In the genomic region with DNA sequence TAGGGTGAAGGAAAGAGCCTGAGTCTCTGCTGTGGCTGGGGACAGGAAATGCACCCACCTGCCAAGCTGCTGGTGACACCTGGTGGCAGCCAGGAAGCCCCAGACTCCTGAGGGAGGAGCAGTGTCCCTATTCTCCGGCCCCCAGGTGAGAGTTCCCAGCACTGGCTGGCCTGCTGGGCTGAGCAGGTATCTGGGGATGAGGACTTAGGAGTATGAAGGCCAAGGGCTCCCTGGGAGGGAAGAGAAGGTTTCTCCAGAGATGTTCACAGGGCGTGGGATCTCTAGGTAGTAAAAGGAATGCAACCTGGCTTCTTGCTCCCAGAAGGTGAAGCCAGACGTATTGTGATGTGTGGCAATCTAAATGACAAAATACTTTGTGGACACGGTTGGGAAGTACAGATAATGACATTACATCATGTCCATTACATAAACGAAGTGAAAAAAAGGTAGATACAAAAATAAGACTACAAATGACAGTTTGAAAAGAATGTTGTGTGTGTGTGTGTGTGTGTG, we compare ENCODE assay signal across 1 cellular context.
TF ChIP-seq lines count a peak whose summit lies in the region.

No MANE protein-coding gene starts in this region.

TF ChIP-seq in HepG2, 621 proteins besides CTCF, POLR2A, EP300 and RAD21 (continued from another document and continues in another):
- TF ChIP-seq, protein P1, sequence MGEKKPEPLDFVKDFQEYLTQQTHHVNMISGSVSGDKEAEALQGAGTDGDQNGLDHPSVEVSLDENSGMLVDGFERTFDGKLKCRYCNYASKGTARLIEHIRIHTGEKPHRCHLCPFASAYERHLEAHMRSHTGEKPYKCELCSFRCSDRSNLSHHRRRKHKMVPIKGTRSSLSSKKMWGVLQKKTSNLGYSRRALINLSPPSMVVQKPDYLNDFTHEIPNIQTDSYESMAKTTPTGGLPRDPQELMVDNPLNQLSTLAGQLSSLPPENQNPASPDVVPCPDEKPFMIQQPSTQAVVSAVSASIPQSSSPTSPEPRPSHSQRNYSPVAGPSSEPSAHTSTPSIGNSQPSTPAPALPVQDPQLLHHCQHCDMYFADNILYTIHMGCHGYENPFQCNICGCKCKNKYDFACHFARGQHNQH (CRISPR knock-in tag; IDR thresholded peaks at IDR 0.05): 0 out of 2 replicates have a peak, but pooled peaks have one; percentile 33
- TF ChIP-seq ZNF615 (CRISPR knock-in tag; IDR thresholded peaks at IDR 0.05; ENCODE audit: borderline replicate concordance): no peak
- no peak for TF ChIP-seq U2AF2 (IDR thresholded peaks at IDR 0.05; ENCODE audit: low read depth, low read length)
- TF ChIP-seq RXRA (CRISPR knock-in tag; IDR thresholded peaks at IDR 0.05): 0 out of 2 replicates have a peak, but pooled peaks have one; percentile 36
- TF ChIP-seq, protein P2, sequence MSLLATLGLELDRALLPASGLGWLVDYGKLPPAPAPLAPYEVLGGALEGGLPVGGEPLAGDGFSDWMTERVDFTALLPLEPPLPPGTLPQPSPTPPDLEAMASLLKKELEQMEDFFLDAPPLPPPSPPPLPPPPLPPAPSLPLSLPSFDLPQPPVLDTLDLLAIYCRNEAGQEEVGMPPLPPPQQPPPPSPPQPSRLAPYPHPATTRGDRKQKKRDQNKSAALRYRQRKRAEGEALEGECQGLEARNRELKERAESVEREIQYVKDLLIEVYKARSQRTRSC (CRISPR knock-in tag; IDR thresholded peaks at IDR 0.05; ENCODE audit: low read depth): no peak
- no peak for TF ChIP-seq GATAD1 (CRISPR knock-in tag; IDR thresholded peaks at IDR 0.05)
- no peak for TF ChIP-seq CREB3 (CRISPR knock-in tag; IDR thresholded peaks at IDR 0.05)
- 0 out of 2 replicates have a peak, but pooled peaks have one; percentile 30 for TF ChIP-seq GABPB1 (CRISPR knock-in tag; IDR thresholded peaks at IDR 0.05)
- TF ChIP-seq, protein P3, sequence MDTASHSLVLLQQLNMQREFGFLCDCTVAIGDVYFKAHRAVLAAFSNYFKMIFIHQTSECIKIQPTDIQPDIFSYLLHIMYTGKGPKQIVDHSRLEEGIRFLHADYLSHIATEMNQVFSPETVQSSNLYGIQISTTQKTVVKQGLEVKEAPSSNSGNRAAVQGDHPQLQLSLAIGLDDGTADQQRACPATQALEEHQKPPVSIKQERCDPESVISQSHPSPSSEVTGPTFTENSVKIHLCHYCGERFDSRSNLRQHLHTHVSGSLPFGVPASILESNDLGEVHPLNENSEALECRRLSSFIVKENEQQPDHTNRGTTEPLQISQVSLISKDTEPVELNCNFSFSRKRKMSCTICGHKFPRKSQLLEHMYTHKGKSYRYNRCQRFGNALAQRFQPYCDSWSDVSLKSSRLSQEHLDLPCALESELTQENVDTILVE (CRISPR knock-in tag; IDR thresholded peaks at IDR 0.05): no peak
- no peak for TF ChIP-seq ZNF503 (CRISPR knock-in tag; IDR thresholded peaks at IDR 0.05)
- TF ChIP-seq ZMAT3 (CRISPR knock-in tag; conservative IDR thresholded peaks at IDR 0.05): 0 out of 2 replicates have a peak, but pooled peaks have one; percentile 35
- TF ChIP-seq ZNF280D (CRISPR knock-in tag; IDR thresholded peaks at IDR 0.05): no peak
- peak; percentile 45 for TF ChIP-seq XRCC5 (optimal IDR thresholded peaks at IDR 0.05; ENCODE audit: low read length)
- TF ChIP-seq MXD4 (CRISPR knock-in tag; IDR thresholded peaks at IDR 0.05): 0 out of 2 replicates have a peak, but pooled peaks have one; percentile 27
- no peak for TF ChIP-seq ZNF160 (CRISPR knock-in tag; IDR thresholded peaks at IDR 0.05)
- TF ChIP-seq ZNF256 (CRISPR knock-in tag; conservative IDR thresholded peaks at IDR 0.05): no peak
- TF ChIP-seq MXI1 (IDR thresholded peaks at IDR 0.05; ENCODE audit: borderline replicate concordance, low read depth, low read length): no peak
- TF ChIP-seq ZNF83 (CRISPR knock-in tag; IDR thresholded peaks at IDR 0.05; ENCODE audit: borderline replicate concordance): no peak
- no peak for TF ChIP-seq RORA (CRISPR knock-in tag; IDR thresholded peaks at IDR 0.05)
- TF ChIP-seq ZNF263 (CRISPR knock-in tag; IDR thresholded peaks at IDR 0.05): peak; percentile 49; the same call in 1 of the 2 replicates
- TF ChIP-seq NR2F2 (IDR thresholded peaks at IDR 0.05; ENCODE audit: borderline replicate concordance, low read depth): no peak
- TF ChIP-seq, protein P4, sequence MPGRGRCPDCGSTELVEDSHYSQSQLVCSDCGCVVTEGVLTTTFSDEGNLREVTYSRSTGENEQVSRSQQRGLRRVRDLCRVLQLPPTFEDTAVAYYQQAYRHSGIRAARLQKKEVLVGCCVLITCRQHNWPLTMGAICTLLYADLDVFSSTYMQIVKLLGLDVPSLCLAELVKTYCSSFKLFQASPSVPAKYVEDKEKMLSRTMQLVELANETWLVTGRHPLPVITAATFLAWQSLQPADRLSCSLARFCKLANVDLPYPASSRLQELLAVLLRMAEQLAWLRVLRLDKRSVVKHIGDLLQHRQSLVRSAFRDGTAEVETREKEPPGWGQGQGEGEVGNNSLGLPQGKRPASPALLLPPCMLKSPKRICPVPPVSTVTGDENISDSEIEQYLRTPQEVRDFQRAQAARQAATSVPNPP (CRISPR knock-in tag; IDR thresholded peaks at IDR 0.05): no peak
- no peak for TF ChIP-seq MTERF4 (CRISPR knock-in tag; IDR thresholded peaks at IDR 0.05)
- no peak for TF ChIP-seq RFX5 (IDR thresholded peaks at IDR 0.05; ENCODE audit: low read depth, low read length)
- no peak for TF ChIP-seq KMT2A (CRISPR knock-in tag; IDR thresholded peaks at IDR 0.05)
- no peak for TF ChIP-seq KLF15 (CRISPR knock-in tag; IDR thresholded peaks at IDR 0.05; ENCODE audit: borderline replicate concordance)
- TF ChIP-seq, protein P5, sequence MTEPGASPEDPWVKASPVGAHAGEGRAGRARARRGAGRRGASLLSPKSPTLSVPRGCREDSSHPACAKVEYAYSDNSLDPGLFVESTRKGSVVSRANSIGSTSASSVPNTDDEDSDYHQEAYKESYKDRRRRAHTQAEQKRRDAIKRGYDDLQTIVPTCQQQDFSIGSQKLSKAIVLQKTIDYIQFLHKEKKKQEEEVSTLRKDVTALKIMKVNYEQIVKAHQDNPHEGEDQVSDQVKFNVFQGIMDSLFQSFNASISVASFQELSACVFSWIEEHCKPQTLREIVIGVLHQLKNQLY (CRISPR knock-in tag; IDR thresholded peaks at IDR 0.05): no peak
- no peak for TF ChIP-seq WIZ (CRISPR knock-in tag; IDR thresholded peaks at IDR 0.05)
- TF ChIP-seq SRY (CRISPR knock-in tag; IDR thresholded peaks at IDR 0.05): no peak
- no peak for TF ChIP-seq ZNF800 (CRISPR knock-in tag; IDR thresholded peaks at IDR 0.05)
- no peak for TF ChIP-seq ZNF607 (CRISPR knock-in tag; IDR thresholded peaks at IDR 0.05; ENCODE audit: borderline replicate concordance)
- no peak for TF ChIP-seq GABPA (IDR thresholded peaks at IDR 0.05; ENCODE audit: low read depth, low read length)
- peak; percentile 35; the same call in 1 of the 2 replicates for TF ChIP-seq GABPA (CRISPR knock-in tag; IDR thresholded peaks at IDR 0.05; ENCODE audit: low read depth)
- no peak for TF ChIP-seq ZNF354B (CRISPR knock-in tag; IDR thresholded peaks at IDR 0.05)
- TF ChIP-seq ZSCAN21 (CRISPR knock-in tag; IDR thresholded peaks at IDR 0.05; ENCODE audit: borderline replicate concordance): no peak
- no peak for TF ChIP-seq MYPOP (CRISPR knock-in tag; IDR thresholded peaks at IDR 0.05)
- TF ChIP-seq DR1 (CRISPR knock-in tag; IDR thresholded peaks at IDR 0.05): no peak
- peak; percentile 51 for TF ChIP-seq SMC3 (IDR thresholded peaks at IDR 0.05; ENCODE audit: low read length)
- TF ChIP-seq ELF3 (CRISPR knock-in tag; IDR thresholded peaks at IDR 0.05): peak; percentile 53; the same call in 1 of the 2 replicates
- no peak for TF ChIP-seq ZBTB21 (CRISPR knock-in tag; IDR thresholded peaks at IDR 0.05)
- TF ChIP-seq TCF7 (IDR thresholded peaks at IDR 0.05; ENCODE audit: low read depth): no peak
